ENCODE assay signal across 3 cellular contexts in the genomic region with DNA sequence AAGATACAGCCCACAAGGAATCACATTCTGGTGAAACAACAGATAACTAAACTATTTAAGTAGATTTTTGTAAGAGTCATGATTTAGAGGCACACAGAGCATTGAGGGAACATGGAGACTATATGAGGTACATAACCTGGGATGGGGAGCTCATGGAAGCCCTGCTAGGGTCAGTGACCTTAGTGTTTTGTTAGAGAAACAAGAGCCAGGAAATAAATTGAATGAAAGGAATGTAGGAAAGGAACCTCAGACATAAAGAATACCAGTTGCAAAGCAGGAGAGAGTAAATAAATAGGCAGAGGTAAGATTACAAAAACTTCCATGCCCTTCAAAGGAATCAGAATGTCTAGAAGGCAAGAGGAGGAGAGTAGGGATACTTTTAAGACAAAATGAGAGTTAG.
TF ChIP-seq lines count a peak whose summit lies in the region.

No MANE protein-coding gene starts in this region.

TF ChIP-seq in SK-N-SH, 30 proteins besides CTCF, POLR2A, EP300 and RAD21 (continued from another document):
- TF ChIP-seq, protein P1, sequence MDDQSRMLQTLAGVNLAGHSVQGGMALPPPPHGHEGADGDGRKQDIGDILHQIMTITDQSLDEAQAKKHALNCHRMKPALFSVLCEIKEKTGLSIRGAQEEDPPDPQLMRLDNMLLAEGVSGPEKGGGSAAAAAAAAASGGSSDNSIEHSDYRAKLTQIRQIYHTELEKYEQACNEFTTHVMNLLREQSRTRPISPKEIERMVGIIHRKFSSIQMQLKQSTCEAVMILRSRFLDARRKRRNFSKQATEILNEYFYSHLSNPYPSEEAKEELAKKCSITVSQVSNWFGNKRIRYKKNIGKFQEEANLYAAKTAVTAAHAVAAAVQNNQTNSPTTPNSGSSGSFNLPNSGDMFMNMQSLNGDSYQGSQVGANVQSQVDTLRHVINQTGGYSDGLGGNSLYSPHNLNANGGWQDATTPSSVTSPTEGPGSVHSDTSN (IDR thresholded peaks at IDR 0.05): no peak
- TF ChIP-seq NRF1 (IDR thresholded peaks at IDR 0.05; ENCODE audit: low read depth, low read length): no peak
- TF ChIP-seq, protein P2, sequence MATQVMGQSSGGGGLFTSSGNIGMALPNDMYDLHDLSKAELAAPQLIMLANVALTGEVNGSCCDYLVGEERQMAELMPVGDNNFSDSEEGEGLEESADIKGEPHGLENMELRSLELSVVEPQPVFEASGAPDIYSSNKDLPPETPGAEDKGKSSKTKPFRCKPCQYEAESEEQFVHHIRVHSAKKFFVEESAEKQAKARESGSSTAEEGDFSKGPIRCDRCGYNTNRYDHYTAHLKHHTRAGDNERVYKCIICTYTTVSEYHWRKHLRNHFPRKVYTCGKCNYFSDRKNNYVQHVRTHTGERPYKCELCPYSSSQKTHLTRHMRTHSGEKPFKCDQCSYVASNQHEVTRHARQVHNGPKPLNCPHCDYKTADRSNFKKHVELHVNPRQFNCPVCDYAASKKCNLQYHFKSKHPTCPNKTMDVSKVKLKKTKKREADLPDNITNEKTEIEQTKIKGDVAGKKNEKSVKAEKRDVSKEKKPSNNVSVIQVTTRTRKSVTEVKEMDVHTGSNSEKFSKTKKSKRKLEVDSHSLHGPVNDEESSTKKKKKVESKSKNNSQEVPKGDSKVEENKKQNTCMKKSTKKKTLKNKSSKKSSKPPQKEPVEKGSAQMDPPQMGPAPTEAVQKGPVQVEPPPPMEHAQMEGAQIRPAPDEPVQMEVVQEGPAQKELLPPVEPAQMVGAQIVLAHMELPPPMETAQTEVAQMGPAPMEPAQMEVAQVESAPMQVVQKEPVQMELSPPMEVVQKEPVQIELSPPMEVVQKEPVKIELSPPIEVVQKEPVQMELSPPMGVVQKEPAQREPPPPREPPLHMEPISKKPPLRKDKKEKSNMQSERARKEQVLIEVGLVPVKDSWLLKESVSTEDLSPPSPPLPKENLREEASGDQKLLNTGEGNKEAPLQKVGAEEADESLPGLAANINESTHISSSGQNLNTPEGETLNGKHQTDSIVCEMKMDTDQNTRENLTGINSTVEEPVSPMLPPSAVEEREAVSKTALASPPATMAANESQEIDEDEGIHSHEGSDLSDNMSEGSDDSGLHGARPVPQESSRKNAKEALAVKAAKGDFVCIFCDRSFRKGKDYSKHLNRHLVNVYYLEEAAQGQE (IDR thresholded peaks at IDR 0.05; ENCODE audit: low read depth, low read length): no peak
- TF ChIP-seq NFIC (IDR thresholded peaks at IDR 0.05; ENCODE audit: borderline replicate concordance): no peak
- no peak for TF ChIP-seq FOSL2 (IDR thresholded peaks at IDR 0.05; ENCODE audit: borderline replicate concordance, low read depth)
- no peak for TF ChIP-seq RXRA (IDR thresholded peaks at IDR 0.05; ENCODE audit: borderline replicate concordance, low read depth)
- no peak for TF ChIP-seq FOXJ3 (CRISPR knock-in tag; IDR thresholded peaks at IDR 0.05)
- TF ChIP-seq, protein P3, sequence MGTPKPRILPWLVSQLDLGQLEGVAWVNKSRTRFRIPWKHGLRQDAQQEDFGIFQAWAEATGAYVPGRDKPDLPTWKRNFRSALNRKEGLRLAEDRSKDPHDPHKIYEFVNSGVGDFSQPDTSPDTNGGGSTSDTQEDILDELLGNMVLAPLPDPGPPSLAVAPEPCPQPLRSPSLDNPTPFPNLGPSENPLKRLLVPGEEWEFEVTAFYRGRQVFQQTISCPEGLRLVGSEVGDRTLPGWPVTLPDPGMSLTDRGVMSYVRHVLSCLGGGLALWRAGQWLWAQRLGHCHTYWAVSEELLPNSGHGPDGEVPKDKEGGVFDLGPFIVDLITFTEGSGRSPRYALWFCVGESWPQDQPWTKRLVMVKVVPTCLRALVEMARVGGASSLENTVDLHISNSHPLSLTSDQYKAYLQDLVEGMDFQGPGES (IDR thresholded peaks at IDR 0.05; ENCODE audit: low read depth, low read length): no peak

TF ChIP-seq in SK-N-SH treated with all-trans-retinoic acid at 6 μM for 48 hours, 23 proteins besides CTCF, POLR2A, EP300 and RAD21:
- TF ChIP-seq, protein P4, sequence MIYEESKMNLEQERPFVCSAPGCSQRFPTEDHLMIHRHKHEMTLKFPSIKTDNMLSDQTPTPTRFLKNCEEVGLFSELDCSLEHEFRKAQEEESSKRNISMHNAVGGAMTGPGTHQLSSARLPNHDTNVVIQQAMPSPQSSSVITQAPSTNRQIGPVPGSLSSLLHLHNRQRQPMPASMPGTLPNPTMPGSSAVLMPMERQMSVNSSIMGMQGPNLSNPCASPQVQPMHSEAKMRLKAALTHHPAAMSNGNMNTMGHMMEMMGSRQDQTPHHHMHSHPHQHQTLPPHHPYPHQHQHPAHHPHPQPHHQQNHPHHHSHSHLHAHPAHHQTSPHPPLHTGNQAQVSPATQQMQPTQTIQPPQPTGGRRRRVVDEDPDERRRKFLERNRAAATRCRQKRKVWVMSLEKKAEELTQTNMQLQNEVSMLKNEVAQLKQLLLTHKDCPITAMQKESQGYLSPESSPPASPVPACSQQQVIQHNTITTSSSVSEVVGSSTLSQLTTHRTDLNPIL (CRISPR knock-in tag; IDR thresholded peaks at IDR 0.05; ENCODE audit: low read depth): no peak
- no peak for TF ChIP-seq ZNF70 (CRISPR knock-in tag; IDR thresholded peaks at IDR 0.05)
- no peak for TF ChIP-seq BACH2 (CRISPR knock-in tag; IDR thresholded peaks at IDR 0.05; ENCODE audit: borderline replicate concordance)
- no peak for TF ChIP-seq ZNF8 (CRISPR knock-in tag; IDR thresholded peaks at IDR 0.05)
- no peak for TF ChIP-seq RARB (CRISPR knock-in tag; IDR thresholded peaks at IDR 0.05)
TF ChIP-seq in SK-N-SH treated with all-trans-retinoic acid at 6 μM for 48 hours: peak in this region for 0.

TF ChIP-seq in H1, 55 proteins besides CTCF, POLR2A, EP300 and RAD21 (continued from another document):
- TF ChIP-seq, protein P5, sequence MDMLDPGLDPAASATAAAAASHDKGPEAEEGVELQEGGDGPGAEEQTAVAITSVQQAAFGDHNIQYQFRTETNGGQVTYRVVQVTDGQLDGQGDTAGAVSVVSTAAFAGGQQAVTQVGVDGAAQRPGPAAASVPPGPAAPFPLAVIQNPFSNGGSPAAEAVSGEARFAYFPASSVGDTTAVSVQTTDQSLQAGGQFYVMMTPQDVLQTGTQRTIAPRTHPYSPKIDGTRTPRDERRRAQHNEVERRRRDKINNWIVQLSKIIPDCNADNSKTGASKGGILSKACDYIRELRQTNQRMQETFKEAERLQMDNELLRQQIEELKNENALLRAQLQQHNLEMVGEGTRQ (IDR thresholded peaks at IDR 0.05; ENCODE audit: low read length): no peak
- TF ChIP-seq CREB1 (IDR thresholded peaks at IDR 0.05) (no peak), SP1 (IDR thresholded peaks at IDR 0.05; ENCODE audit: low read depth, low read length) (no peak)
